ENCODE assay signal across 12 cellular contexts in genomic region chr3:171261487-171261886, GRCh38.
A peak's percentile ranks its signal among the peaks of the same experiment; 100 is the strongest.
DNase-seq lines count a peak whose midpoint lies in the region; ATAC-seq lines count a peak whose summit lies in the region.
"Had no signal": no experiment of that assay in that cellular context is flagged by ENCODE, and none has a peak within 500 bp of the region (broad histone marks: within the 10 kb centered on the region; RNA-seq: fewer than 3 reads in every experiment).

No MANE protein-coding gene starts in this region.

- DNase-seq in COLO668 (lab: John Stamatoyannopoulos, UW; ENCODE audit: unreplicated experiment) (peak; percentile 4), HT1080 (ENCODE audit: low read depth) (peak; percentile 74), T47D (ENCODE audit: low read depth in 1 of 2, low spot score in 1 of 2) (peak; percentile 45 to 74), lung microvascular endothelial cell (ENCODE audit: low read depth in 2 of 2) (peak; percentile 24 to 45), GM19238 (ENCODE audit: insufficient read length, low spot score) (no peak)
- DNase-seq in activated T-cell treated with anti-CD3 and anti-CD28 coated beads, Interleukin-2, amount 50 U/mL, for 4 hours, result no peak
- DNase-seq: DMS79 treated with DMSO at 0.1 percent for 48 hours; NCI-H1048; stimulated activated CD4-positive, alpha-beta T cell treated with anti-CD3 and anti-CD28 coated beads, Interleukin-4, amount 100 ng/mL, for 4 hours; upper lobe of left lung had no signal

- in situ Hi-C loops in T47D (cut with HindIII; ENCODE audit: low pct_unique_long_range_greater_than_20kb, low sequenced_read_pairs), result no loop called here

- H3K9me3 Mint-ChIP-seq in activated T-cell treated with anti-CD3 and anti-CD28 coated beads, Interleukin-2, amount 50 U/mL, for 4 hours, result no peaks in the 10 kb centered on the region

- no peaks in the 10 kb centered on the region for H3K36me3 Mint-ChIP-seq in activated T-cell treated with anti-CD3 and anti-CD28 coated beads, Interleukin-2, amount 50 U/mL, for 4 hours (ENCODE audit: insufficient read depth)

- H3K4me1 Mint-ChIP-seq in activated T-cell treated with anti-CD3 and anti-CD28 coated beads, Interleukin-2, amount 50 U/mL, for 4 hours (ENCODE audit: low read depth), result peaks cover 84% of the 10 kb centered on the region

- H3K27me3 Mint-ChIP-seq in activated T-cell treated with anti-CD3 and anti-CD28 coated beads, Interleukin-2, amount 50 U/mL, for 4 hours (ENCODE audit: low read depth), result no peaks in the 10 kb centered on the region

- H3K4me3 Mint-ChIP-seq in activated T-cell treated with anti-CD3 and anti-CD28 coated beads, Interleukin-2, amount 50 U/mL, for 4 hours, result no peak overlapping the region

- ATAC-seq in HG03108 (IDR thresholded peaks at IDR 0.05; ENCODE audit: unreplicated experiment), result no peak
- ATAC-seq in activated T-cell treated with anti-CD3 and anti-CD28 coated beads, Interleukin-2, amount 50 U/mL, for 4 hours, result no peak
- ATAC-seq in HG03520 (IDR thresholded peaks at IDR 0.05; ENCODE audit: unreplicated experiment), result no peak

Comparison
In these comparisons a context has a peak if more than half of its experiments do, and no peak if none do; other contexts are left out.
1. DNase-seq: peak in COLO668 (single experiment), HT1080 (single experiment), T47D (2 of 2) and lung microvascular endothelial cell (2 of 2); none in GM19238 (single experiment) and activated T-cell treated with anti-CD3 and anti-CD28 coated beads, Interleukin-2, amount 50 U/mL, for 4 hours (single experiment).